1 cellular context compared by ENCODE assay signal in the genomic region with DNA sequence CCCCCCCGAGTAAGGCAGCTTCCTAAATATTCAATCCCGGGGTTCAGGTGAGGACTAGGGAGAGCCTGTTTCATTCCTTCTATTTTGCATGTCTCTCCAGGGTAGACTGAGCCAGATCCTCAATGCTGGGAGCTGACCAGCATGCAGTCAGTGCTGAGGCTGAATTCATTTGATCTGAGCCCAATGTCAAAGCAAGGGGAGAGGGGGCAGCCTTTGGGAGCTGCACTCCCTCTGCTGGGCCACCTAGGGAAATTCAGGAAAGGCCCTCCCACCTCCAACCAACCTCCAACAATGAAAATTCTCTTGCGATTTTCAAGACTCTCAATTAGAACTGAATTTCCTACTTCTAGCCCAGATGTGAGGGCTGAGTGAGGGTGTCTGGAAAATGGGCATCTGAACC.
TF ChIP-seq lines count a peak whose summit lies in the region.

No MANE protein-coding gene starts in this region.

TF ChIP-seq in GM12878, 131 proteins besides CTCF, POLR2A, EP300 and RAD21:
- TF ChIP-seq, protein P1, sequence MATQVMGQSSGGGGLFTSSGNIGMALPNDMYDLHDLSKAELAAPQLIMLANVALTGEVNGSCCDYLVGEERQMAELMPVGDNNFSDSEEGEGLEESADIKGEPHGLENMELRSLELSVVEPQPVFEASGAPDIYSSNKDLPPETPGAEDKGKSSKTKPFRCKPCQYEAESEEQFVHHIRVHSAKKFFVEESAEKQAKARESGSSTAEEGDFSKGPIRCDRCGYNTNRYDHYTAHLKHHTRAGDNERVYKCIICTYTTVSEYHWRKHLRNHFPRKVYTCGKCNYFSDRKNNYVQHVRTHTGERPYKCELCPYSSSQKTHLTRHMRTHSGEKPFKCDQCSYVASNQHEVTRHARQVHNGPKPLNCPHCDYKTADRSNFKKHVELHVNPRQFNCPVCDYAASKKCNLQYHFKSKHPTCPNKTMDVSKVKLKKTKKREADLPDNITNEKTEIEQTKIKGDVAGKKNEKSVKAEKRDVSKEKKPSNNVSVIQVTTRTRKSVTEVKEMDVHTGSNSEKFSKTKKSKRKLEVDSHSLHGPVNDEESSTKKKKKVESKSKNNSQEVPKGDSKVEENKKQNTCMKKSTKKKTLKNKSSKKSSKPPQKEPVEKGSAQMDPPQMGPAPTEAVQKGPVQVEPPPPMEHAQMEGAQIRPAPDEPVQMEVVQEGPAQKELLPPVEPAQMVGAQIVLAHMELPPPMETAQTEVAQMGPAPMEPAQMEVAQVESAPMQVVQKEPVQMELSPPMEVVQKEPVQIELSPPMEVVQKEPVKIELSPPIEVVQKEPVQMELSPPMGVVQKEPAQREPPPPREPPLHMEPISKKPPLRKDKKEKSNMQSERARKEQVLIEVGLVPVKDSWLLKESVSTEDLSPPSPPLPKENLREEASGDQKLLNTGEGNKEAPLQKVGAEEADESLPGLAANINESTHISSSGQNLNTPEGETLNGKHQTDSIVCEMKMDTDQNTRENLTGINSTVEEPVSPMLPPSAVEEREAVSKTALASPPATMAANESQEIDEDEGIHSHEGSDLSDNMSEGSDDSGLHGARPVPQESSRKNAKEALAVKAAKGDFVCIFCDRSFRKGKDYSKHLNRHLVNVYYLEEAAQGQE (IDR thresholded peaks at IDR 0.05; ENCODE audit: low read depth, low read length) = no peak
- TF ChIP-seq SMC3 (IDR thresholded peaks at IDR 0.05; ENCODE audit: borderline replicate concordance, low read length) = no peak
- no peak for TF ChIP-seq TCF12 (IDR thresholded peaks at IDR 0.05; ENCODE audit: low read depth, low read length)
- TF ChIP-seq, protein P2, sequence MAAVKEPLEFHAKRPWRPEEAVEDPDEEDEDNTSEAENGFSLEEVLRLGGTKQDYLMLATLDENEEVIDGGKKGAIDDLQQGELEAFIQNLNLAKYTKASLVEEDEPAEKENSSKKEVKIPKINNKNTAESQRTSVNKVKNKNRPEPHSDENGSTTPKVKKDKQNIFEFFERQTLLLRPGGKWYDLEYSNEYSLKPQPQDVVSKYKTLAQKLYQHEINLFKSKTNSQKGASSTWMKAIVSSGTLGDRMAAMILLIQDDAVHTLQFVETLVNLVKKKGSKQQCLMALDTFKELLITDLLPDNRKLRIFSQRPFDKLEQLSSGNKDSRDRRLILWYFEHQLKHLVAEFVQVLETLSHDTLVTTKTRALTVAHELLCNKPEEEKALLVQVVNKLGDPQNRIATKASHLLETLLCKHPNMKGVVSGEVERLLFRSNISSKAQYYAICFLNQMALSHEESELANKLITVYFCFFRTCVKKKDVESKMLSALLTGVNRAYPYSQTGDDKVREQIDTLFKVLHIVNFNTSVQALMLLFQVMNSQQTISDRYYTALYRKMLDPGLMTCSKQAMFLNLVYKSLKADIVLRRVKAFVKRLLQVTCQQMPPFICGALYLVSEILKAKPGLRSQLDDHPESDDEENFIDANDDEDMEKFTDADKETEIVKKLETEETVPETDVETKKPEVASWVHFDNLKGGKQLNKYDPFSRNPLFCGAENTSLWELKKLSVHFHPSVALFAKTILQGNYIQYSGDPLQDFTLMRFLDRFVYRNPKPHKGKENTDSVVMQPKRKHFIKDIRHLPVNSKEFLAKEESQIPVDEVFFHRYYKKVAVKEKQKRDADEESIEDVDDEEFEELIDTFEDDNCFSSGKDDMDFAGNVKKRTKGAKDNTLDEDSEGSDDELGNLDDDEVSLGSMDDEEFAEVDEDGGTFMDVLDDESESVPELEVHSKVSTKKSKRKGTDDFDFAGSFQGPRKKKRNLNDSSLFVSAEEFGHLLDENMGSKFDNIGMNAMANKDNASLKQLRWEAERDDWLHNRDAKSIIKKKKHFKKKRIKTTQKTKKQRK (IDR thresholded peaks at IDR 0.05; ENCODE audit: low read depth, low read length) = no peak
- TF ChIP-seq TBL1XR1 (IDR thresholded peaks at IDR 0.05; ENCODE audit: low read depth, low read length) = no peak
- TF ChIP-seq, protein P3, sequence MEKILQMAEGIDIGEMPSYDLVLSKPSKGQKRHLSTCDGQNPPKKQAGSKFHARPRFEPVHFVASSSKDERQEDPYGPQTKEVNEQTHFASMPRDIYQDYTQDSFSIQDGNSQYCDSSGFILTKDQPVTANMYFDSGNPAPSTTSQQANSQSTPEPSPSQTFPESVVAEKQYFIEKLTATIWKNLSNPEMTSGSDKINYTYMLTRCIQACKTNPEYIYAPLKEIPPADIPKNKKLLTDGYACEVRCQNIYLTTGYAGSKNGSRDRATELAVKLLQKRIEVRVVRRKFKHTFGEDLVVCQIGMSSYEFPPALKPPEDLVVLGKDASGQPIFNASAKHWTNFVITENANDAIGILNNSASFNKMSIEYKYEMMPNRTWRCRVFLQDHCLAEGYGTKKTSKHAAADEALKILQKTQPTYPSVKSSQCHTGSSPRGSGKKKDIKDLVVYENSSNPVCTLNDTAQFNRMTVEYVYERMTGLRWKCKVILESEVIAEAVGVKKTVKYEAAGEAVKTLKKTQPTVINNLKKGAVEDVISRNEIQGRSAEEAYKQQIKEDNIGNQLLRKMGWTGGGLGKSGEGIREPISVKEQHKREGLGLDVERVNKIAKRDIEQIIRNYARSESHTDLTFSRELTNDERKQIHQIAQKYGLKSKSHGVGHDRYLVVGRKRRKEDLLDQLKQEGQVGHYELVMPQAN (conservative IDR thresholded peaks at IDR 0.05) = no peak
- no peak for TF ChIP-seq CHD2 (IDR thresholded peaks at IDR 0.05; ENCODE audit: borderline replicate concordance, low read depth, low read length)
- no peak for TF ChIP-seq SIX5 (IDR thresholded peaks at IDR 0.05; ENCODE audit: low read depth, low read length, severe bottlenecking)
- no peak for TF ChIP-seq EZH2 (IDR thresholded peaks at IDR 0.05; ENCODE audit: borderline replicate concordance, control insufficient read depth, low read depth, low read length)
- TF ChIP-seq, protein P4, sequence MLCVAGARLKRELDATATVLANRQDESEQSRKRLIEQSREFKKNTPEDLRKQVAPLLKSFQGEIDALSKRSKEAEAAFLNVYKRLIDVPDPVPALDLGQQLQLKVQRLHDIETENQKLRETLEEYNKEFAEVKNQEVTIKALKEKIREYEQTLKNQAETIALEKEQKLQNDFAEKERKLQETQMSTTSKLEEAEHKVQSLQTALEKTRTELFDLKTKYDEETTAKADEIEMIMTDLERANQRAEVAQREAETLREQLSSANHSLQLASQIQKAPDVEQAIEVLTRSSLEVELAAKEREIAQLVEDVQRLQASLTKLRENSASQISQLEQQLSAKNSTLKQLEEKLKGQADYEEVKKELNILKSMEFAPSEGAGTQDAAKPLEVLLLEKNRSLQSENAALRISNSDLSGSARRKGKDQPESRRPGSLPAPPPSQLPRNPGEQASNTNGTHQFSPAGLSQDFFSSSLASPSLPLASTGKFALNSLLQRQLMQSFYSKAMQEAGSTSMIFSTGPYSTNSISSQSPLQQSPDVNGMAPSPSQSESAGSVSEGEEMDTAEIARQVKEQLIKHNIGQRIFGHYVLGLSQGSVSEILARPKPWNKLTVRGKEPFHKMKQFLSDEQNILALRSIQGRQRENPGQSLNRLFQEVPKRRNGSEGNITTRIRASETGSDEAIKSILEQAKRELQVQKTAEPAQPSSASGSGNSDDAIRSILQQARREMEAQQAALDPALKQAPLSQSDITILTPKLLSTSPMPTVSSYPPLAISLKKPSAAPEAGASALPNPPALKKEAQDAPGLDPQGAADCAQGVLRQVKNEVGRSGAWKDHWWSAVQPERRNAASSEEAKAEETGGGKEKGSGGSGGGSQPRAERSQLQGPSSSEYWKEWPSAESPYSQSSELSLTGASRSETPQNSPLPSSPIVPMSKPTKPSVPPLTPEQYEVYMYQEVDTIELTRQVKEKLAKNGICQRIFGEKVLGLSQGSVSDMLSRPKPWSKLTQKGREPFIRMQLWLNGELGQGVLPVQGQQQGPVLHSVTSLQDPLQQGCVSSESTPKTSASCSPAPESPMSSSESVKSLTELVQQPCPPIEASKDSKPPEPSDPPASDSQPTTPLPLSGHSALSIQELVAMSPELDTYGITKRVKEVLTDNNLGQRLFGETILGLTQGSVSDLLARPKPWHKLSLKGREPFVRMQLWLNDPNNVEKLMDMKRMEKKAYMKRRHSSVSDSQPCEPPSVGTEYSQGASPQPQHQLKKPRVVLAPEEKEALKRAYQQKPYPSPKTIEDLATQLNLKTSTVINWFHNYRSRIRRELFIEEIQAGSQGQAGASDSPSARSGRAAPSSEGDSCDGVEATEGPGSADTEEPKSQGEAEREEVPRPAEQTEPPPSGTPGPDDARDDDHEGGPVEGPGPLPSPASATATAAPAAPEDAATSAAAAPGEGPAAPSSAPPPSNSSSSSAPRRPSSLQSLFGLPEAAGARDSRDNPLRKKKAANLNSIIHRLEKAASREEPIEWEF (IDR thresholded peaks at IDR 0.05; ENCODE audit: insufficient replicate concordance, low read depth, low read length) = no peak
- no peak for TF ChIP-seq STAT1 (conservative IDR thresholded peaks at IDR 0.05)
- TF ChIP-seq JUNB (IDR thresholded peaks at IDR 0.05) = no peak
- TF ChIP-seq EED (IDR thresholded peaks at IDR 0.05; ENCODE audit: low read depth) = no peak
